18 cellular contexts compared by ENCODE assay signal in genomic region chr13:26376430-26376829, GRCh38.
"Had no signal": no experiment of that assay in that cellular context is flagged by ENCODE, and none has a peak within 500 bp of the region (broad histone marks: within the 10 kb centered on the region; RNA-seq: fewer than 3 reads in every experiment).

No MANE protein-coding gene starts in this region.

- H3K9me3 ChIP-seq: adrenal gland, ascending aorta, neutrophil, pancreas, psoas muscle, right atrium auricular region, spleen, upper lobe of right lung had no signal

- DNase-seq: activated naive CD4-positive, alpha-beta T cell; activated T-cell treated with anti-CD3 and anti-CD28 coated beads, Interleukin-2, amount 50 U/mL, for 1 hour; caudate nucleus; effector CD8-positive, alpha-beta T cell; left colon; pancreas; spleen; stimulated activated CD4-positive, alpha-beta T cell treated with anti-CD3 and anti-CD28 coated beads, Interleukin-4, amount 100 ng/mL, for 24 hours; stimulated activated naive CD4-positive, alpha-beta T cell treated with Interleukin-2 at 50 U/mL for 16 hours; upper lobe of right lung had no signal

- ATAC-seq: activated T-helper 17 cell treated with anti-CD3 and anti-CD28 coated beads, Interleukin-2, amount 50 U/mL, for 72 hours had no signal

- H3K36me3 ChIP-seq: adrenal gland, ascending aorta, brain microvascular endothelial cell, neutrophil, pancreas, right atrium auricular region, upper lobe of right lung had no signal

- H3K27me3 ChIP-seq: adrenal gland, ascending aorta, brain microvascular endothelial cell, foreskin keratinocyte, neutrophil, pancreas, right atrium auricular region, spleen, upper lobe of right lung had no signal

- H3K4me1 ChIP-seq: ascending aorta, foreskin keratinocyte, pancreas, psoas muscle, right atrium auricular region, spleen, upper lobe of right lung had no signal

- H3K27ac ChIP-seq: adrenal gland, ascending aorta, brain microvascular endothelial cell, foreskin keratinocyte, neutrophil, pancreas, psoas muscle, right atrium auricular region, spleen, upper lobe of right lung had no signal

- H3K4me3 ChIP-seq: adrenal gland, ascending aorta, pancreas, psoas muscle, right atrium auricular region, spleen, upper lobe of right lung had no signal
